8 cellular contexts compared by ENCODE assay signal in genomic region chr6:138161434-138162103, GRCh38. TPM values are rescaled to one million over a fixed set of nuclear protein-coding genes. Genes with fewer than 3 reads are reported as not detected.
DNase-seq lines count a peak whose midpoint lies in the region; ATAC-seq and TF ChIP-seq lines count a peak whose summit lies in the region.

TSS of gene ARFGEF3 (plus strand) at chr6:138161939. CDS start at chr6:138162087, 148 bp downstream.

- intact Hi-C loops in dorsolateral prefrontal cortex (cut with DNase I) = loop anchor here (2.0 kb wide), 2 partner anchors 19 to 47 kb away; no protein-coding TSS in a partner anchor

- no peaks in the 10 kb centered on the region for H3K27me3 ChIP-seq in dorsolateral prefrontal cortex

- peak within 1 kb of the TSS; percentile 79 to 98 (median 95) for H3K27ac ChIP-seq in dorsolateral prefrontal cortex

- H3K4me3 ChIP-seq in dorsolateral prefrontal cortex = peak within 1 kb of the TSS; percentile 67 to 95 (median 85)

- DNase-seq in DMS 273 (lab: John Stamatoyannopoulos, UW; ENCODE audit: unreplicated experiment) = peak; percentile 86
- peak; percentile 18 for DNase-seq in NCI-H1092 (lab: John Stamatoyannopoulos, UW)
- DNase-seq in activated CD4-positive, alpha-beta T cell treated with anti-CD3 and anti-CD28 coated beads, Interleukin-2, amount 50 U/mL, for 4 hours = peak; percentile 50 to 54
- peak in 9 of 10 donors; percentile 41 to 84 (median 64) for DNase-seq in dorsolateral prefrontal cortex
- DNase-seq in lung microvascular endothelial cell (ENCODE audit: low read depth in 2 of 2) = peak; percentile 54 to 60
- peak in 2 of 3 experiments; percentile 11 to 65 for DNase-seq in stimulated activated CD4-positive, alpha-beta T cell treated with anti-CD3 and anti-CD28 coated beads, TNF-alpha, amount 100 ng/mL, for 24 hours (ENCODE audit: low read depth in 3 of 3)
- no peak for DNase-seq in KG1 (lab: John Stamatoyannopoulos, UW)

- peak; percentile 76 for ATAC-seq in GM21825 (IDR thresholded peaks at IDR 0.05; ENCODE audit: unreplicated experiment)

- TF ChIP-seq CTCF in dorsolateral prefrontal cortex (IDR thresholded peaks at IDR 0.05 in 54 of 56, conservative IDR thresholded peaks at IDR 0.05 in 2 of 56; ENCODE audit: low read depth in 1 of 56, partially characterized antibody in 56 of 56) = peak in 4 of 56 donors; percentile 3 to 38 (median 16)

RNA-seq across cellular contexts. Expression of gene ARFGEF3, which starts in this region (rescaled TPM):
- total RNA-seq in dorsolateral prefrontal cortex (10 to 100 TPM; 30.0 to 93.7 (median 67.0) TPM), lung microvascular endothelial cell (1.8 and 2.0 TPM in 2 replicates)

Comparison
In these comparisons a context has a peak if more than half of its experiments do, and no peak if none do; other contexts are left out.
1. RNA of gene ARFGEF3 (total RNA-seq): 30.0 to 93.7 TPM in dorsolateral prefrontal cortex; 1.8 to 2.0 TPM in lung microvascular endothelial cell; every median in the first group is over 10 times any median in the second.